In genomic region chr5:146877178-146877681, GRCh38 we compare ENCODE assay signal across 8 cellular contexts. TPM values are rescaled to one million over a fixed set of nuclear protein-coding genes. Genes with fewer than 3 reads are reported as not detected.
DNase-seq lines count a peak whose midpoint lies in the region; ATAC-seq and TF ChIP-seq lines count a peak whose summit lies in the region.

No MANE protein-coding gene starts in this region.

- TF ChIP-seq CTCF in fibroblast of lung (conservative IDR thresholded peaks at IDR 0.05 in 1 of 2, IDR thresholded peaks at IDR 0.05 in 1 of 2; ENCODE audit: low read depth in 1 of 2, low read length in 2 of 2) (no peak), psoas muscle (IDR thresholded peaks at IDR 0.05) (no peak)

- H3K27ac ChIP-seq in fibroblast of lung (ENCODE audit: insufficient read depth, low read length) (no peak overlapping the region), psoas muscle (no peak overlapping the region)

- 6 to 7% (median 6%) methylated on average over 13 to 14 of the region's 14 CpGs for WGBS in psoas muscle, 3 donors

- H3K9me3 ChIP-seq in fibroblast of lung (ENCODE audit: control insufficient read depth, insufficient read depth, low read depth, low read length) (no peaks in the 10 kb centered on the region), psoas muscle (no peaks in the 10 kb centered on the region)

- DNase-seq in SK-N-DZ (ENCODE audit: low spot score) (peak; percentile 12), fibroblast of lung (ENCODE audit: low read depth in 2 of 2) (peak in 1 of 2 donors; percentile 26), psoas muscle (no peak), DMS114 treated with DMSO at 0.1 percent for 48 hours (lab: John Stamatoyannopoulos, UW; ENCODE audit: unreplicated experiment) (no peak), retina (no peak), SHP77 treated with DMSO at 0.1 percent for 48 hours (lab: John Stamatoyannopoulos, UW) (no peak)

- no peaks in the 10 kb centered on the region for H3K36me3 ChIP-seq in fibroblast of lung (ENCODE audit: control insufficient read depth, insufficient read depth, low read length)
- no peaks in the 10 kb centered on the region for H3K36me3 ChIP-seq in psoas muscle (ENCODE audit: insufficient read depth in 1 of 2, low read depth in 1 of 2)

- peaks cover 2% of the 10 kb centered on the region for H3K27me3 ChIP-seq in fibroblast of lung (ENCODE audit: control insufficient read depth, insufficient read depth, low read length)
- H3K27me3 ChIP-seq in psoas muscle (ENCODE audit: insufficient read depth in 3 of 3, low read length in 2 of 3) = peaks cover 10 to 34% (median 17%) of the 10 kb centered on the region in 3 donors

- ATAC-seq in GM21447 (IDR thresholded peaks at IDR 0.05; ENCODE audit: unreplicated experiment) = peak; percentile 34
- ATAC-seq in psoas muscle = no peak
- no peak for ATAC-seq in GM21423 (IDR thresholded peaks at IDR 0.05; ENCODE audit: unreplicated experiment)

- no peak overlapping the region for H2AFZ ChIP-seq in fibroblast of lung (ENCODE audit: low read length)

- intact Hi-C loops in psoas muscle (cut with DNase I) = no loop called here

- H3K79me2 ChIP-seq in fibroblast of lung (ENCODE audit: control insufficient read depth, insufficient read depth, low read length) = no peaks in the 10 kb centered on the region

- H4K20me1 ChIP-seq in fibroblast of lung (ENCODE audit: control insufficient read depth, extremely low read depth, insufficient read depth, low read length) = no peaks in the 10 kb centered on the region

- H3K4me1 ChIP-seq in fibroblast of lung (ENCODE audit: control insufficient read depth, extremely low read depth, insufficient read depth, low read length) (no peaks in the 10 kb centered on the region), psoas muscle (peaks cover 9% of the 10 kb centered on the region)

- H3K9ac ChIP-seq in fibroblast of lung (ENCODE audit: insufficient read depth, low read length) = no peak overlapping the region

- H3K4me2 ChIP-seq in fibroblast of lung (ENCODE audit: extremely low read depth, insufficient read depth, low read length) = peak overlapping the region; percentile 64

- peak overlapping the region in 2 of 4 experiments; percentile 26 to 51 for H3K4me3 ChIP-seq in fibroblast of lung (replicated peaks in 1 of 4; ENCODE audit: control extremely low read depth in 1 of 4, insufficient read depth in 1 of 4, low read depth in 3 of 4, low read length in 4 of 4)
- peak overlapping the region; percentile 58 for H3K4me3 ChIP-seq in psoas muscle

RNA-seq across cellular contexts. Expression of gene PPP2R2B, which starts 1.3 kb away (rescaled TPM):
- polyA plus RNA-seq in SK-N-DZ (2014; cell fraction: cytosol; rRNA removed) = 34.0 and 42.6 TPM in 2 replicates
- 10.8 and 12.8 TPM in 2 replicates for polyA plus RNA-seq in SK-N-DZ (2014; cell fraction: nucleus; rRNA removed)
- total RNA-seq in fibroblast of lung (under 0.01 and 1.5 TPM in 2 replicates), psoas muscle (under 1 TPM in 3 of 4 donors, not detected in 1; 0.08 to 0.71 (median 0.19) TPM)
- polyA plus RNA-seq in fibroblast of lung (0.54 and 0.67 TPM in 2 replicates), psoas muscle (under 1 TPM; 0.03 to 0.14 (median 0.07) TPM)
- polyA plus RNA-seq in fibroblast of lung (2012) = 0.27 and 0.65 TPM in 2 replicates
- polyA minus RNA-seq in fibroblast of lung (ENCODE audit: low replicate concordance) = 0.35 TPM in 1 of 2 replicates, not detected in the other
